ENCODE assay signal across 1 cellular context in genomic region chr2:27111392-27112078, GRCh38.
TF ChIP-seq lines count a peak whose summit lies in the region.

No MANE protein-coding gene starts in this region.

TF ChIP-seq in HepG2, 621 proteins besides CTCF, POLR2A, EP300 and RAD21:
- TF ChIP-seq ZNF687 (CRISPR knock-in tag; IDR thresholded peaks at IDR 0.05) = peak; percentile 11; the same call in 1 of the 2 replicates
